Comparison of ENCODE assay signal across 28 cellular contexts in genomic region chr5:111010783-111011182, GRCh38.
"Had no signal": no experiment of that assay in that cellular context is flagged by ENCODE, and none has a peak within 500 bp of the region (broad histone marks: within the 10 kb centered on the region; RNA-seq: fewer than 3 reads in every experiment).

No MANE protein-coding gene starts in this region.

- H3K36me3 ChIP-seq: colonic mucosa, esophagus muscularis mucosa, esophagus squamous epithelium, gastrocnemius medialis, gastroesophageal sphincter, heart left ventricle, heart right ventricle had no signal

- H3K4me1 ChIP-seq: colonic mucosa, esophagus squamous epithelium, gastrocnemius medialis, gastroesophageal sphincter, heart left ventricle, heart right ventricle had no signal

- FAIRE-seq: colon, endometrium, endothelial cell of umbilical vein, frontal cortex had no signal

- H3K27me3 ChIP-seq: colonic mucosa, esophagus muscularis mucosa, esophagus squamous epithelium, foreskin keratinocyte, gastrocnemius medialis, gastroesophageal sphincter, heart left ventricle, heart right ventricle had no signal

- H3K9me3 ChIP-seq: colonic mucosa, esophagus muscularis mucosa, esophagus squamous epithelium, gastrocnemius medialis, gastroesophageal sphincter, heart left ventricle, heart right ventricle had no signal

- ATAC-seq: effector memory CD8-positive, alpha-beta T cell; esophagus mucosa; foreskin keratinocyte; gastrocnemius medialis; gastroesophageal sphincter; heart left ventricle; heart right ventricle had no signal

- H3K27ac ChIP-seq: colonic mucosa, coronary artery, dorsolateral prefrontal cortex, epithelial cell of prostate, esophagus muscularis mucosa, esophagus squamous epithelium, foreskin keratinocyte, gastrocnemius medialis, gastroesophageal sphincter, heart left ventricle, heart right ventricle had no signal

- DNase-seq: colonic mucosa; cortex of kidney; dermis blood vessel endothelial cell; dorsolateral prefrontal cortex; effector CD4-positive, alpha-beta T cell; effector CD8-positive, alpha-beta T cell; effector memory CD4-positive, alpha-beta T cell; effector memory CD8-positive, alpha-beta T cell; endodermal cell; erythroblast; esophagus squamous epithelium; foreskin fibroblast; foreskin keratinocyte; foreskin melanocyte; gastrocnemius medialis; glutamatergic neuron; head of caudate nucleus; heart left ventricle; heart right ventricle had no signal

- H3K4me3 ChIP-seq: colonic mucosa, coronary artery, dorsolateral prefrontal cortex, esophagus muscularis mucosa, esophagus squamous epithelium, gastrocnemius medialis, gastroesophageal sphincter, heart left ventricle, heart right ventricle had no signal
